8 cellular contexts compared by ENCODE assay signal in the genomic region with DNA sequence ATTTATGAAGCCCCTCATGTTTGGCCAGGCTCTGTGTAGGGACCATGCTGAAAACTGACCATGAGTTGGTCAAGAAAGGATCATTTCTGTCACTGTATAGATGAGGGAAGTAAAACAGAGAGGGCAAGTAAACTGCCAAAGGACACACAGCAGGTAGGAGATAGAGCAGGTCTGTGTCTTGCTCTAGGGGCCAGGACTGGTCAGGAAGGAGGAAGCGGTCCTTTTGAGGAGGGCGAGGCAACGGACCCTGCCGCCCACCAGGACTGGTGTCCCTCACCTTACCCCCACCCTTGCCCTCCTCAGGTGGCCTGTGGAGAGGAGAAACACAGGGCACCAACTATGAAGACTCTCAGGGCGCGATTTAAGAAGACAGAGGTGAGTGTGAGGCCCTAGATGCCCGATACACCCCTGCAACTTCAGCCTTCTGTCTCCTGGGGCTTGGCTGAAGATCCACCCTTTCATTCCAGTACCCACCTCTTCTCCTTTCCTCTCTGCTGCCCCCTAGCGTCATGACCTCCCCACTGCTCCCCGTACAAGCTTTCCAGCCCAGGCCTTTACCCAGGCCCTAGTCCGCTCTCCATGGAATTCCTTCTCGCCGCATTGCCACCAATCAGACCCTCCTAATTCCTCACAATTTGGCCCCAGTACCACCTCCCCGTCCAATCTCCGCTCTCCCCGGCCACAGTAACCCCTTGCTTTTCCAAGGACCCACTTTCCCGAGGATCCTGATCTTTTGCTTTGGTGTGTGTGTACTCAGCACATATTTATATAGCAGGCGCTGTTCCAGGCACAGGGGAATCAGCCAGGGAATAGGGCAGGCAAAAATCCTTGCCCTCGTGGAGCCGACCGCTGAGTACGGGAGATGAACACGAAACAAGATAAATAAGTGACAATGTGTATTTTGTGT. TPM values are rescaled to one million over a fixed set of nuclear protein-coding genes. Genes with fewer than 3 reads are reported as not detected.
A peak's percentile ranks its signal among the peaks of the same experiment; 100 is the strongest.
DNase-seq lines count a peak whose midpoint lies in the region; ATAC-seq and TF ChIP-seq lines count a peak whose summit lies in the region.

No MANE protein-coding gene starts in this region.

- H3K27me3 Mint-ChIP-seq in HFFc6 (ENCODE audit: insufficient read depth): peaks cover 9% of the 10 kb centered on the region
- no peaks in the 10 kb centered on the region for H3K27me3 Mint-ChIP-seq in activated CD8-positive, alpha-beta memory T cell treated with anti-CD3 and anti-CD28 coated beads, Interleukin-2, amount 10 ng/mL, durations not matched to agents 7 days and 5 days
- H3K27me3 Mint-ChIP-seq in naive thymus-derived CD8-positive, alpha-beta T cell: peaks cover 0 to 2% (median 0%) of the 10 kb centered on the region in 5 donors

- H3K36me3 Mint-ChIP-seq in HFFc6 (ENCODE audit: low read depth): no peaks in the 10 kb centered on the region
- no peaks in the 10 kb centered on the region for H3K36me3 Mint-ChIP-seq in activated CD8-positive, alpha-beta memory T cell treated with anti-CD3 and anti-CD28 coated beads, Interleukin-2, amount 10 ng/mL, durations not matched to agents 7 days and 5 days
- no peaks in the 10 kb centered on the region for H3K36me3 Mint-ChIP-seq in naive thymus-derived CD8-positive, alpha-beta T cell
- H3K36me3 Mint-ChIP-seq in stimulated activated effector memory CD8-positive, alpha-beta T cell treated with anti-CD3 and anti-CD28 coated beads, Interleukin-12 subunit alpha, Interleukin-12 subunit beta, amount 100 ng/mL, for 72 hours: peaks cover 11% of the 10 kb centered on the region

- no peak overlapping the region for H3K4me3 Mint-ChIP-seq in HFFc6
- no peak overlapping the region for H3K4me3 Mint-ChIP-seq in activated CD8-positive, alpha-beta memory T cell treated with anti-CD3 and anti-CD28 coated beads, Interleukin-2, amount 10 ng/mL, durations not matched to agents 7 days and 5 days
- H3K4me3 Mint-ChIP-seq in naive thymus-derived CD8-positive, alpha-beta T cell: no peak overlapping the region
- H3K4me3 Mint-ChIP-seq in stimulated activated effector memory CD8-positive, alpha-beta T cell treated with anti-CD3 and anti-CD28 coated beads, Interleukin-12 subunit alpha, Interleukin-12 subunit beta, amount 100 ng/mL, for 72 hours: no peak overlapping the region

- H3K4me1 Mint-ChIP-seq in HFFc6 (ENCODE audit: low read depth): peaks cover 8% of the 10 kb centered on the region
- peaks cover 19% of the 10 kb centered on the region for H3K4me1 Mint-ChIP-seq in activated CD8-positive, alpha-beta memory T cell treated with anti-CD3 and anti-CD28 coated beads, Interleukin-2, amount 10 ng/mL, durations not matched to agents 7 days and 5 days
- H3K4me1 Mint-ChIP-seq in naive thymus-derived CD8-positive, alpha-beta T cell: peaks cover 19 to 25% (median 22%) of the 10 kb centered on the region in 4 donors
- peaks cover 30% of the 10 kb centered on the region for H3K4me1 Mint-ChIP-seq in stimulated activated effector memory CD8-positive, alpha-beta T cell treated with anti-CD3 and anti-CD28 coated beads, Interleukin-12 subunit alpha, Interleukin-12 subunit beta, amount 100 ng/mL, for 72 hours

- peak in 10 of 14 donors; percentile 17 to 60 (median 22) for DNase-seq in C1 segment of cervical spinal cord (lab: John Stamatoyannopoulos, UW)
- DNase-seq in HFFc6: peak; percentile 56
- peak; percentile 69 for DNase-seq in NOMO-1 treated with dmso at 0.1 percent for 144 hours (lab: John Stamatoyannopoulos, UW; ENCODE audit: unreplicated experiment)
- peak; percentile 89 for DNase-seq in activated CD8-positive, alpha-beta memory T cell treated with anti-CD3 and anti-CD28 coated beads, Interleukin-2, amount 10 ng/mL, durations not matched to agents 7 days and 5 days
- peak; percentile 74 for DNase-seq in epithelial cell of esophagus (ENCODE audit: low read depth)
- peak; percentile 40 to 84 (median 68) for DNase-seq in naive thymus-derived CD8-positive, alpha-beta T cell
- DNase-seq in stimulated activated effector memory CD8-positive, alpha-beta T cell treated with anti-CD3 and anti-CD28 coated beads, Interleukin-12 subunit alpha, Interleukin-12 subunit beta, amount 100 ng/mL, for 72 hours (ENCODE audit: low spot score in 2 of 2): peak; percentile 83 to 93

- ATAC-seq in activated CD8-positive, alpha-beta memory T cell treated with anti-CD3 and anti-CD28 coated beads, Interleukin-2, amount 10 ng/mL, durations not matched to agents 7 days and 5 days: peak; percentile 63
- ATAC-seq in naive thymus-derived CD8-positive, alpha-beta T cell: peak; percentile 55 to 58
- ATAC-seq in stimulated activated effector memory CD8-positive, alpha-beta T cell treated with anti-CD3 and anti-CD28 coated beads, Interleukin-12 subunit alpha, Interleukin-12 subunit beta, amount 100 ng/mL, for 72 hours: peak; percentile 72
- no peak for ATAC-seq in HG02885 (IDR thresholded peaks at IDR 0.05; ENCODE audit: poor library complexity, unreplicated experiment)

- CTCF ChIA-PET in activated CD8-positive, alpha-beta memory T cell treated with anti-CD3 and anti-CD28 coated beads, Interleukin-2, amount 10 ng/mL, durations not matched to agents 7 days and 5 days (lab: Charles Lee): interaction anchor here (0.7 to 2.2 kb wide), 8 partner anchors 15 to 201 kb away, joined by 4 to 13 read pairs (median 6); a partner anchor contains a TSS

- POLR2A ChIA-PET in naive thymus-derived CD8-positive, alpha-beta T cell (lab: Charles Lee): interaction anchor here (0.6 kb wide), 1 partner anchor 199 kb away, joined by 4 read pairs; no protein-coding TSS in a partner anchor

- H3K9me3 Mint-ChIP-seq in HFFc6: no peaks in the 10 kb centered on the region
- H3K9me3 Mint-ChIP-seq in activated CD8-positive, alpha-beta memory T cell treated with anti-CD3 and anti-CD28 coated beads, Interleukin-2, amount 10 ng/mL, durations not matched to agents 7 days and 5 days (ENCODE audit: low read depth): no peaks in the 10 kb centered on the region
- no peaks in the 10 kb centered on the region for H3K9me3 Mint-ChIP-seq in naive thymus-derived CD8-positive, alpha-beta T cell
- no peaks in the 10 kb centered on the region for H3K9me3 Mint-ChIP-seq in stimulated activated effector memory CD8-positive, alpha-beta T cell treated with anti-CD3 and anti-CD28 coated beads, Interleukin-12 subunit alpha, Interleukin-12 subunit beta, amount 100 ng/mL, for 72 hours

- H3K27ac Mint-ChIP-seq in HFFc6: no peak overlapping the region
- no peak overlapping the region for H3K27ac Mint-ChIP-seq in activated CD8-positive, alpha-beta memory T cell treated with anti-CD3 and anti-CD28 coated beads, Interleukin-2, amount 10 ng/mL, durations not matched to agents 7 days and 5 days
- peak overlapping the region in 2 of 10 donors; percentile 53 to 80 for H3K27ac Mint-ChIP-seq in naive thymus-derived CD8-positive, alpha-beta T cell
- peak overlapping the region; percentile 40 for H3K27ac Mint-ChIP-seq in stimulated activated effector memory CD8-positive, alpha-beta T cell treated with anti-CD3 and anti-CD28 coated beads, Interleukin-12 subunit alpha, Interleukin-12 subunit beta, amount 100 ng/mL, for 72 hours

- peak; percentile 90 for TF ChIP-seq CTCF in HFFc6 (IDR thresholded peaks at IDR 0.05)
- TF ChIP-seq CTCF in epithelial cell of esophagus (IDR thresholded peaks at IDR 0.05; ENCODE audit: insufficient read depth, low read depth, low read length, missing control alignments): peak; percentile 93

- H3K4me3 ChIP-seq in epithelial cell of esophagus (ENCODE audit: low read length): no peak overlapping the region

RNA-seq across cellular contexts. Expression of a gene that starts 3.9 kb away (rescaled TPM):
- total RNA-seq in HFFc6 (2021; fragmentation: NEBNext Ultra II Directional; extraction: Animal tissue kit (Norgen Biotek cat#: 25700)): under 1 TPM; 0.11 to 0.81 (median 0.54) TPM
- 1 to 10 TPM in 1 of 2 experiments, under 1 TPM in 1; 0.82 to 1.4 TPM for total RNA-seq in activated CD8-positive, alpha-beta memory T cell treated with anti-CD3 and anti-CD28 coated beads, Interleukin-2, amount 10 ng/mL, durations not matched to agents 7 days and 5 days
- total RNA-seq in naive thymus-derived CD8-positive, alpha-beta T cell: 1 to 10 TPM; 1.9 to 2.2 TPM
- under 1 TPM in 2 of 3 donors, not detected in 1; 0.36 to 0.50 TPM for polyA plus RNA-seq in naive thymus-derived CD8-positive, alpha-beta T cell

RNA-seq across cellular contexts. Expression of a gene that starts 4.0 kb away (rescaled TPM):
- 10 to 100 TPM; 23.4 to 27.5 (median 25.2) TPM for total RNA-seq in HFFc6 (2021; fragmentation: NEBNext Ultra II Directional; extraction: Animal tissue kit (Norgen Biotek cat#: 25700))
- 10 to 100 TPM; 37.5 to 37.8 TPM for total RNA-seq in activated CD8-positive, alpha-beta memory T cell treated with anti-CD3 and anti-CD28 coated beads, Interleukin-2, amount 10 ng/mL, durations not matched to agents 7 days and 5 days
- total RNA-seq in naive thymus-derived CD8-positive, alpha-beta T cell: 10 to 100 TPM; 27.2 to 27.3 TPM
- 1 to 10 TPM in 2 of 3 donors, under 1 TPM in 1; 0.86 to 4.3 (median 1.4) TPM for polyA plus RNA-seq in naive thymus-derived CD8-positive, alpha-beta T cell

RNA-seq across cellular contexts. Expression of a gene that starts 32.9 kb away (rescaled TPM):
- not detected for total RNA-seq in HFFc6 (2021; fragmentation: NEBNext Ultra II Directional; extraction: Animal tissue kit (Norgen Biotek cat#: 25700))
- total RNA-seq in activated CD8-positive, alpha-beta memory T cell treated with anti-CD3 and anti-CD28 coated beads, Interleukin-2, amount 10 ng/mL, durations not matched to agents 7 days and 5 days: under 1 TPM in 1 of 2 experiments, not detected in 1; 0.75 TPM
- not detected for total RNA-seq in naive thymus-derived CD8-positive, alpha-beta T cell
- not detected for polyA plus RNA-seq in naive thymus-derived CD8-positive, alpha-beta T cell

RNA-seq across cellular contexts. Expression of a gene that starts 43.0 kb away (rescaled TPM):
- under 1 TPM; 0.17 to 0.61 (median 0.37) TPM for total RNA-seq in HFFc6 (2021; fragmentation: NEBNext Ultra II Directional; extraction: Animal tissue kit (Norgen Biotek cat#: 25700))
- total RNA-seq in activated CD8-positive, alpha-beta memory T cell treated with anti-CD3 and anti-CD28 coated beads, Interleukin-2, amount 10 ng/mL, durations not matched to agents 7 days and 5 days: 10 to 100 TPM in 1 of 2 experiments, 1 to 10 TPM in 1; 2.6 to 14.7 TPM
- total RNA-seq in naive thymus-derived CD8-positive, alpha-beta T cell: under 1 TPM; 0.36 to 0.47 TPM
- polyA plus RNA-seq in naive thymus-derived CD8-positive, alpha-beta T cell: not detected

Comparison
In these comparisons a context has a peak if more than half of its experiments do, and no peak if none do; other contexts are left out.
1. DNase-seq: peak in every context shown above with its lines; median percentile 89 in activated CD8-positive, alpha-beta memory T cell treated with anti-CD3 and anti-CD28 coated beads, Interleukin-2, amount 10 ng/mL, durations not matched to agents 7 days and 5 days; 88 in stimulated activated effector memory CD8-positive, alpha-beta T cell treated with anti-CD3 and anti-CD28 coated beads, Interleukin-12 subunit alpha, Interleukin-12 subunit beta, amount 100 ng/mL, for 72 hours; 74 in epithelial cell of esophagus; 69 in NOMO-1 treated with dmso at 0.1 percent for 144 hours; 68 in naive thymus-derived CD8-positive, alpha-beta T cell; 56 in HFFc6; 22 in C1 segment of cervical spinal cord.